In the genomic region with DNA sequence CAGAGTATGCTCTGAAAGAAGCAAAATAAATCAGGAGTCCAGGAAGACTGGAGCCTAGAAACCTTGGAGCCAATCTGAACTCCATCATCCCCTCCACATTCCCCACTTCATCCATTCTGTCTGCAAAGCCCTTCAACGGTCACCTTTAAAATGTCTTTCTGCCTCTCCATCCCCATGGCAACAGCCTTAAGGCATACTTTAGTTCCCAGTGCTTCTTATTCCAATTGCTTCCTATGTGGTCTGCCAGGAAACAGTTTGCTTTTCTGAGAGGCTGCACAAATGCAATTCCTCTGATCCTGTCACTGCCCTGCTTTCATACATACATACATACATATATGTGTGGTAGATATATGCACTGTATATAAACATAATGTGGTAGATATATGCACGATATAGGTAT, we compare ENCODE assay signal across 1 cellular context.
TF ChIP-seq lines count a peak whose summit lies in the region.

No MANE protein-coding gene starts in this region.

TF ChIP-seq in K562, 482 proteins besides CTCF, POLR2A, EP300 and RAD21:
- TF ChIP-seq ZFX (CRISPR knock-in tag; IDR thresholded peaks at IDR 0.05), result no peak
- TF ChIP-seq RFX1 (IDR thresholded peaks at IDR 0.05), result peak; percentile 38
